Comparison of ENCODE assay signal across 11 cellular contexts in genomic region chr16:53043462-53043861, GRCh38. TPM values are rescaled to one million over a fixed set of nuclear protein-coding genes. Genes with fewer than 3 reads are reported as not detected.
DNase-seq lines count a peak whose midpoint lies in the region; ATAC-seq and TF ChIP-seq lines count a peak whose summit lies in the region.
"Had no signal": no experiment of that assay in that cellular context is flagged by ENCODE, and none has a peak within 500 bp of the region (broad histone marks: within the 10 kb centered on the region; RNA-seq: fewer than 3 reads in every experiment).

No MANE protein-coding gene starts in this region.

- peaks cover 40% of the 10 kb centered on the region for H3K4me1 ChIP-seq in mucosa of descending colon (ENCODE audit: low read depth)
- H3K4me1 ChIP-seq in thoracic aorta (ENCODE audit: control insufficient read depth in 1 of 2, low read depth in 2 of 2), result peaks cover 15 to 34% of the 10 kb centered on the region in 2 donors

- no peaks in the 10 kb centered on the region for H3K27me3 ChIP-seq in thoracic aorta (replicated peaks; ENCODE audit: insufficient read depth)

- H3K4me3 ChIP-seq in fibroblast of pulmonary artery (replicated peaks; ENCODE audit: low read depth, low read length) (peak overlapping the region; percentile 26), mucosa of descending colon (no peak overlapping the region), thoracic aorta (peak overlapping the region; percentile 18)

- DNase-seq in WTC11 (ENCODE audit: low spot score), result no peak
- DNase-seq in fibroblast of pulmonary artery (ENCODE audit: low read depth), result no peak
- DNase-seq in mucosa of descending colon, result peak in 1 of 3 donors; percentile 43
- DNase-seq in thoracic aorta (ENCODE audit: low spot score), result no peak
- no peak for DNase-seq in middle frontal gyrus (ENCODE audit: extremely low spot score, low spot score)
- DNase-seq in AML-193 (lab: John Stamatoyannopoulos, UW), result no peak
- no peak for DNase-seq in activated naive CD4-positive, alpha-beta T cell treated with Interleukin-2 at 50 U/mL for 16 hours
- DNase-seq in HPDE6-E6E7 (ENCODE audit: extremely low spot score), result no peak
- DNase-seq: NCI-H1436, T-helper 2 cell had no signal

- intact Hi-C loops in mucosa of descending colon (cut with DNase I, micrococcal nuclease), result loop anchor here in 1 of 2 donors (10.0 kb wide), 1 partner anchor 241 kb away; no protein-coding TSS in a partner anchor

- H3K27ac Mint-ChIP-seq in WTC11, result no peak overlapping the region

- H3K9me3 ChIP-seq in mucosa of descending colon (no peaks in the 10 kb centered on the region), thoracic aorta (no peaks in the 10 kb centered on the region)

- POLR2A ChIA-PET in WTC11 (lab: Charles Lee), result interaction anchor here (0.5 to 1.7 kb wide), 3 partner anchors 8 to 332 kb away, joined by 3 to 6 read pairs (median 5); partner anchors contain the start of gene CHD9

- peaks cover 65% of the 10 kb centered on the region for H3K4me1 Mint-ChIP-seq in WTC11

- TF ChIP-seq CTCF in WTC11 (IDR thresholded peaks at IDR 0.05) (no peak), fibroblast of pulmonary artery (IDR thresholded peaks at IDR 0.05; ENCODE audit: low read length, missing control alignments) (no peak), mucosa of descending colon (IDR thresholded peaks at IDR 0.05) (no peak), thoracic aorta (IDR thresholded peaks at IDR 0.05) (no peak)

- peak overlapping the region; percentile 73 for H3K4me3 Mint-ChIP-seq in WTC11

- H3K27ac ChIP-seq in thoracic aorta, result peak overlapping the region in 1 of 2 donors; percentile 32
- H3K27ac ChIP-seq: HL-60 had no signal

- H3K9me3 Mint-ChIP-seq in WTC11, result peaks cover 20% of the 10 kb centered on the region

- CTCF ChIA-PET in WTC11 (lab: Charles Lee), result interaction anchor here (0.8 to 2.0 kb wide), 5 partner anchors 11 to 56 kb away, joined by 3 to 9 read pairs (median 6); partner anchors contain the start of gene CHD9

- no peaks in the 10 kb centered on the region for H3K36me3 ChIP-seq in mucosa of descending colon (ENCODE audit: low read depth)
- no peaks in the 10 kb centered on the region for H3K36me3 ChIP-seq in thoracic aorta

- peaks cover 19% of the 10 kb centered on the region for H3K36me3 Mint-ChIP-seq in WTC11

- H3K27me3 Mint-ChIP-seq in WTC11 (ENCODE audit: low read depth), result peaks cover 48% of the 10 kb centered on the region

- ATAC-seq in WTC11, result peak; percentile 6
- peak; percentile 32 for ATAC-seq in mucosa of descending colon
- no peak for ATAC-seq in thoracic aorta (ENCODE audit: insufficient number of reproducible peaks, low FRiP score, low read depth)

TF ChIP-seq in WTC11, 78 proteins besides CTCF, POLR2A, EP300 and RAD21:
- TF ChIP-seq ZNF416 (CRISPR knock-in tag; IDR thresholded peaks at IDR 0.05), result no peak
- TF ChIP-seq IRF1 (CRISPR knock-in tag; IDR thresholded peaks at IDR 0.05), result no peak

RNA-seq across cellular contexts. Expression of gene CHD9NB, which starts 9.2 kb away (rescaled TPM):
- 2.9 to 3.5 TPM (median 3.0 TPM) in 3 replicates for total RNA-seq in WTC11 (2021)
- 1 to 10 TPM; 2.3 to 5.3 (median 5.2) TPM for total RNA-seq in mucosa of descending colon
- total RNA-seq in thoracic aorta, result 1 to 10 TPM in 1 of 2 donors, under 1 TPM in 1; 0.85 to 2.3 TPM

RNA-seq across cellular contexts. Expression of gene CHD9, which starts 11.3 kb away (rescaled TPM):
- 29.8 to 34.3 TPM (median 31.3 TPM) in 3 replicates for total RNA-seq in WTC11 (2021)
- total RNA-seq in mucosa of descending colon, result 10 to 100 TPM; 65.4 to 95.9 (median 86.6) TPM
- total RNA-seq in thoracic aorta, result 100 to 1,000 TPM in 1 of 2 donors, 10 to 100 TPM in 1; 71.3 to 152 TPM
